Comparison of ENCODE assay signal across 1 cellular context in genomic region chr1:92544756-92545165, GRCh38.
TF ChIP-seq lines count a peak whose summit lies in the region.

No MANE protein-coding gene starts in this region.

TF ChIP-seq in K562, 482 proteins besides CTCF, POLR2A, EP300 and RAD21 (continued from another document and continues in another):
- TF ChIP-seq ZBTB34 (CRISPR knock-in tag; IDR thresholded peaks at IDR 0.05) (no peak), MECOM (CRISPR knock-in tag; IDR thresholded peaks at IDR 0.05) (peak; percentile 79), CBX3 (IDR thresholded peaks at IDR 0.05; ENCODE audit: borderline replicate concordance in 1 of 2, low read length in 2 of 2) (peak in 1 of 2 experiments; percentile 86; a peak in 2 of 3 replicates), CCNT2 (IDR thresholded peaks at IDR 0.05; ENCODE audit: borderline replicate concordance, extremely low read depth, insufficient read length, low read depth, low read length) (peak; percentile 100), IRF2 (CRISPR knock-in tag; IDR thresholded peaks at IDR 0.05) (no peak), BACH1 (tag; IDR thresholded peaks at IDR 0.05) (peak; percentile 76), POLR3A (IDR thresholded peaks at IDR 0.05; ENCODE audit: borderline replicate concordance, extremely low read depth, insufficient read depth, insufficient read length) (no peak), SMARCB1 (IDR thresholded peaks at IDR 0.05; ENCODE audit: insufficient read length, low read depth) (no peak), EHMT2 (IDR thresholded peaks at IDR 0.05) (no peak), CHD4 (IDR thresholded peaks at IDR 0.05; ENCODE audit: insufficient read depth, insufficient replicate concordance, low read depth, low read length, poor library complexity, severe bottlenecking) (no peak), TSHZ1 (CRISPR knock-in tag; IDR thresholded peaks at IDR 0.05) (no peak), ZNF778 (CRISPR knock-in tag; IDR thresholded peaks at IDR 0.05) (no peak), ZNF75A (CRISPR knock-in tag; IDR thresholded peaks at IDR 0.05) (0 out of 2 replicates have a peak, but pooled peaks have one; percentile 51), LEF1 (IDR thresholded peaks at IDR 0.05) (peak; percentile 96), NCOA1 (IDR thresholded peaks at IDR 0.05; ENCODE audit: low read depth) (peak; percentile 94), SETDB1 (IDR thresholded peaks at IDR 0.05; ENCODE audit: low read length) (no peak), MBD1 (CRISPR knock-in tag; IDR thresholded peaks at IDR 0.05) (no peak), MTA3 (IDR thresholded peaks at IDR 0.05; ENCODE audit: borderline replicate concordance) (0 out of 2 replicates have a peak, but pooled peaks have one; percentile 27), TCFL5 (CRISPR knock-in tag; conservative IDR thresholded peaks at IDR 0.05) (no peak), POLR2AphosphoS5 (IDR thresholded peaks at IDR 0.05; ENCODE audit: control insufficient read depth, insufficient read depth, low read depth, low read length) (peak; percentile 97), WHSC1 (IDR thresholded peaks at IDR 0.05; ENCODE audit: low read length) (no peak), NFE2L1 (tag; IDR thresholded peaks at IDR 0.05; ENCODE audit: borderline replicate concordance, low read depth) (no peak), HLTF (IDR thresholded peaks at IDR 0.05) (peak; percentile 89; the same call in 1 of the 2 replicates), ZNF282 (CRISPR knock-in tag; IDR thresholded peaks at IDR 0.05) (no peak), ZNF146 (CRISPR knock-in tag; IDR thresholded peaks at IDR 0.05; ENCODE audit: unreplicated experiment) (no peak), TEAD4 (IDR thresholded peaks at IDR 0.05; ENCODE audit: low read length) (peak; percentile 100), TEAD4 (CRISPR knock-in tag; IDR thresholded peaks at IDR 0.05; ENCODE audit: borderline replicate concordance) (no peak), CEBPB (tag; IDR thresholded peaks at IDR 0.05) (no peak), NFATC3 (IDR thresholded peaks at IDR 0.05) (peak; percentile 28; the same call in 1 of the 2 replicates), E2F5 (CRISPR knock-in tag; IDR thresholded peaks at IDR 0.05) (no peak), CBX5 (IDR thresholded peaks at IDR 0.05; ENCODE audit: borderline replicate concordance, low read depth) (no peak), NFIC (IDR thresholded peaks at IDR 0.05) (peak; percentile 95), HNRNPUL1 (IDR thresholded peaks at IDR 0.05; ENCODE audit: low read length) (no peak), ZNF707 (CRISPR knock-in tag; conservative IDR thresholded peaks at IDR 0.05) (no peak), ZNF584 (CRISPR knock-in tag; IDR thresholded peaks at IDR 0.05; ENCODE audit: low read depth) (peak; percentile 98), BRD9 (IDR thresholded peaks at IDR 0.05; ENCODE audit: low read depth, partially characterized antibody) (no peak), TARDBP (IDR thresholded peaks at IDR 0.05) (peak; percentile 98), SOX6 (IDR thresholded peaks at IDR 0.05) (peak; percentile 99), HIVEP1 (CRISPR knock-in tag; IDR thresholded peaks at IDR 0.05) (no peak), HOMEZ (CRISPR knock-in tag; IDR thresholded peaks at IDR 0.05) (no peak), FOXJ3 (CRISPR knock-in tag; IDR thresholded peaks at IDR 0.05) (no peak)
- TF ChIP-seq, protein P1, sequence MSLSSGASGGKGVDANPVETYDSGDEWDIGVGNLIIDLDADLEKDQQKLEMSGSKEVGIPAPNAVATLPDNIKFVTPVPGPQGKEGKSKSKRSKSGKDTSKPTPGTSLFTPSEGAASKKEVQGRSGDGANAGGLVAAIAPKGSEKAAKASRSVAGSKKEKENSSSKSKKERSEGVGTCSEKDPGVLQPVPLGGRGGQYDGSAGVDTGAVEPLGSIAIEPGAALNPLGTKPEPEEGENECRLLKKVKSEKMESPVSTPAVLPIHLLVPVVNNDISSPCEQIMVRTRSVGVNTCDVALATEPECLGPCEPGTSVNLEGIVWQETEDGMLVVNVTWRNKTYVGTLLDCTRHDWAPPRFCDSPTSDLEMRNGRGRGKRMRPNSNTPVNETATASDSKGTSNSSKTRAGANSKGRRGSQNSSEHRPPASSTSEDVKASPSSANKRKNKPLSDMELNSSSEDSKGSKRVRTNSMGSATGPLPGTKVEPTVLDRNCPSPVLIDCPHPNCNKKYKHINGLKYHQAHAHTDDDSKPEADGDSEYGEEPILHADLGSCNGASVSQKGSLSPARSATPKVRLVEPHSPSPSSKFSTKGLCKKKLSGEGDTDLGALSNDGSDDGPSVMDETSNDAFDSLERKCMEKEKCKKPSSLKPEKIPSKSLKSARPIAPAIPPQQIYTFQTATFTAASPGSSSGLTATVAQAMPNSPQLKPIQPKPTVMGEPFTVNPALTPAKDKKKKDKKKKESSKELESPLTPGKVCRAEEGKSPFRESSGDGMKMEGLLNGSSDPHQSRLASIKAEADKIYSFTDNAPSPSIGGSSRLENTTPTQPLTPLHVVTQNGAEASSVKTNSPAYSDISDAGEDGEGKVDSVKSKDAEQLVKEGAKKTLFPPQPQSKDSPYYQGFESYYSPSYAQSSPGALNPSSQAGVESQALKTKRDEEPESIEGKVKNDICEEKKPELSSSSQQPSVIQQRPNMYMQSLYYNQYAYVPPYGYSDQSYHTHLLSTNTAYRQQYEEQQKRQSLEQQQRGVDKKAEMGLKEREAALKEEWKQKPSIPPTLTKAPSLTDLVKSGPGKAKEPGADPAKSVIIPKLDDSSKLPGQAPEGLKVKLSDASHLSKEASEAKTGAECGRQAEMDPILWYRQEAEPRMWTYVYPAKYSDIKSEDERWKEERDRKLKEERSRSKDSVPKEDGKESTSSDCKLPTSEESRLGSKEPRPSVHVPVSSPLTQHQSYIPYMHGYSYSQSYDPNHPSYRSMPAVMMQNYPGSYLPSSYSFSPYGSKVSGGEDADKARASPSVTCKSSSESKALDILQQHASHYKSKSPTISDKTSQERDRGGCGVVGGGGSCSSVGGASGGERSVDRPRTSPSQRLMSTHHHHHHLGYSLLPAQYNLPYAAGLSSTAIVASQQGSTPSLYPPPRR (CRISPR knock-in tag; IDR thresholded peaks at IDR 0.05; ENCODE audit: borderline replicate concordance), result peak; percentile 98
- TF ChIP-seq, protein P2, sequence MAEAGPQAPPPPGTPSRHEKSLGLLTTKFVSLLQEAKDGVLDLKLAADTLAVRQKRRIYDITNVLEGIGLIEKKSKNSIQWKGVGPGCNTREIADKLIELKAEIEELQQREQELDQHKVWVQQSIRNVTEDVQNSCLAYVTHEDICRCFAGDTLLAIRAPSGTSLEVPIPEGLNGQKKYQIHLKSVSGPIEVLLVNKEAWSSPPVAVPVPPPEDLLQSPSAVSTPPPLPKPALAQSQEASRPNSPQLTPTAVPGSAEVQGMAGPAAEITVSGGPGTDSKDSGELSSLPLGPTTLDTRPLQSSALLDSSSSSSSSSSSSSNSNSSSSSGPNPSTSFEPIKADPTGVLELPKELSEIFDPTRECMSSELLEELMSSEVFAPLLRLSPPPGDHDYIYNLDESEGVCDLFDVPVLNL (CRISPR knock-in tag; IDR thresholded peaks at IDR 0.05; ENCODE audit: low read depth), result no peak
- TF ChIP-seq, protein P3, sequence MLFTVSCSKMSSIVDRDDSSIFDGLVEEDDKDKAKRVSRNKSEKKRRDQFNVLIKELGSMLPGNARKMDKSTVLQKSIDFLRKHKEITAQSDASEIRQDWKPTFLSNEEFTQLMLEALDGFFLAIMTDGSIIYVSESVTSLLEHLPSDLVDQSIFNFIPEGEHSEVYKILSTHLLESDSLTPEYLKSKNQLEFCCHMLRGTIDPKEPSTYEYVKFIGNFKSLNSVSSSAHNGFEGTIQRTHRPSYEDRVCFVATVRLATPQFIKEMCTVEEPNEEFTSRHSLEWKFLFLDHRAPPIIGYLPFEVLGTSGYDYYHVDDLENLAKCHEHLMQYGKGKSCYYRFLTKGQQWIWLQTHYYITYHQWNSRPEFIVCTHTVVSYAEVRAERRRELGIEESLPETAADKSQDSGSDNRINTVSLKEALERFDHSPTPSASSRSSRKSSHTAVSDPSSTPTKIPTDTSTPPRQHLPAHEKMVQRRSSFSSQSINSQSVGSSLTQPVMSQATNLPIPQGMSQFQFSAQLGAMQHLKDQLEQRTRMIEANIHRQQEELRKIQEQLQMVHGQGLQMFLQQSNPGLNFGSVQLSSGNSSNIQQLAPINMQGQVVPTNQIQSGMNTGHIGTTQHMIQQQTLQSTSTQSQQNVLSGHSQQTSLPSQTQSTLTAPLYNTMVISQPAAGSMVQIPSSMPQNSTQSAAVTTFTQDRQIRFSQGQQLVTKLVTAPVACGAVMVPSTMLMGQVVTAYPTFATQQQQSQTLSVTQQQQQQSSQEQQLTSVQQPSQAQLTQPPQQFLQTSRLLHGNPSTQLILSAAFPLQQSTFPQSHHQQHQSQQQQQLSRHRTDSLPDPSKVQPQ (CRISPR knock-in tag; IDR thresholded peaks at IDR 0.05; ENCODE audit: borderline replicate concordance), result peak; percentile 22; the same call in 1 of the 2 replicates
- TF ChIP-seq, protein P4, sequence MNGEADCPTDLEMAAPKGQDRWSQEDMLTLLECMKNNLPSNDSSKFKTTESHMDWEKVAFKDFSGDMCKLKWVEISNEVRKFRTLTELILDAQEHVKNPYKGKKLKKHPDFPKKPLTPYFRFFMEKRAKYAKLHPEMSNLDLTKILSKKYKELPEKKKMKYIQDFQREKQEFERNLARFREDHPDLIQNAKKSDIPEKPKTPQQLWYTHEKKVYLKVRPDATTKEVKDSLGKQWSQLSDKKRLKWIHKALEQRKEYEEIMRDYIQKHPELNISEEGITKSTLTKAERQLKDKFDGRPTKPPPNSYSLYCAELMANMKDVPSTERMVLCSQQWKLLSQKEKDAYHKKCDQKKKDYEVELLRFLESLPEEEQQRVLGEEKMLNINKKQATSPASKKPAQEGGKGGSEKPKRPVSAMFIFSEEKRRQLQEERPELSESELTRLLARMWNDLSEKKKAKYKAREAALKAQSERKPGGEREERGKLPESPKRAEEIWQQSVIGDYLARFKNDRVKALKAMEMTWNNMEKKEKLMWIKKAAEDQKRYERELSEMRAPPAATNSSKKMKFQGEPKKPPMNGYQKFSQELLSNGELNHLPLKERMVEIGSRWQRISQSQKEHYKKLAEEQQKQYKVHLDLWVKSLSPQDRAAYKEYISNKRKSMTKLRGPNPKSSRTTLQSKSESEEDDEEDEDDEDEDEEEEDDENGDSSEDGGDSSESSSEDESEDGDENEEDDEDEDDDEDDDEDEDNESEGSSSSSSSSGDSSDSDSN (IDR thresholded peaks at IDR 0.05; ENCODE audit: borderline replicate concordance in 1 of 2, low read depth in 2 of 2, low read length in 2 of 2), result no peak
